1 cellular context compared by ENCODE assay signal in genomic region chr19:55058781-55059610, GRCh38.
TF ChIP-seq lines count a peak whose summit lies in the region.

No MANE protein-coding gene starts in this region.

TF ChIP-seq in K562, 482 proteins besides CTCF, POLR2A, EP300 and RAD21:
- TF ChIP-seq RBFOX2 (IDR thresholded peaks at IDR 0.05; ENCODE audit: low read depth, low read length) (peak; percentile 38; the same call in 1 of the 2 replicates), ZNF354B (CRISPR knock-in tag; IDR thresholded peaks at IDR 0.05) (no peak), POLR2G (IDR thresholded peaks at IDR 0.05; ENCODE audit: low read depth, low read length) (peak; percentile 60), ZBTB33 (CRISPR knock-in tag; IDR thresholded peaks at IDR 0.05) (peak; percentile 22; the same call in 1 of the 2 replicates)
